Comparison of ENCODE assay signal across 6 cellular contexts in the genomic region with DNA sequence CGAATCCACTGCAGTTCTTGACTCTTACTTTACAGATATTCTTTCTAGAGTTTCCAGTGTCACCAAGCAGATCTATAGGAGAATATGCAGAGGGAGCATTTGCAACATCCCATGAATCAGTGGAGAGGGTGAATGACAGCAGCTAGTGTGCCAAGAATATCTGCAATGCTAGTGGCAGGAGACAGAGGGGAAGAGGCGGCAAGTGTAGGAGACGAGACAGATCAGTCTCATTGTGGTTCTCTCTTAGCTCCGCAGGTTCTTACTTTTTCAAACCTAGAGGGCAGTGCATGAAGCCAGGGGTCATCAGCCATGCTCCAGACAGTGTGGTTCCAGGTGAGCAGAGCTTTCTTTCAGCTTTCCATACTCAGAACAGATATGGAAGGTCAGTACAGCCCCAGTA. TPM values are rescaled to one million over a fixed set of nuclear protein-coding genes. Genes with fewer than 3 reads are reported as not detected.
DNase-seq lines count a peak whose midpoint lies in the region; ATAC-seq and TF ChIP-seq lines count a peak whose summit lies in the region.

No MANE protein-coding gene starts in this region.

- no peaks in the 10 kb centered on the region for H4K20me1 ChIP-seq in MM.1S (ENCODE audit: insufficient read depth, low read length)

- H3K9me2 ChIP-seq in MM.1S (replicated peaks; ENCODE audit: insufficient read depth, low read length), result no peaks in the 10 kb centered on the region

- H3K27me3 ChIP-seq in MM.1S (replicated peaks; ENCODE audit: insufficient read depth, low read length) (no peaks in the 10 kb centered on the region), dorsolateral prefrontal cortex (no peaks in the 10 kb centered on the region)

- H3K79me2 ChIP-seq in MM.1S (ENCODE audit: low read length), result 0 out of 2 replicates have a peak, but pooled peaks cover 5% of the 10 kb centered on the region

- H3F3A ChIP-seq in MM.1S (ENCODE audit: insufficient read depth, low read length), result no peaks in the 10 kb centered on the region

- peak overlapping the region; percentile 85 for H3K4me2 ChIP-seq in MM.1S (ENCODE audit: low read depth, low read length)

- intact Hi-C loops in dorsolateral prefrontal cortex (cut with DNase I), result loop anchor here (1.0 to 5.0 kb wide), 4 partner anchors 20 to 47 kb away; partner anchors contain the start of genes RPL14 (in 2 of the 2) and ZNF621 (in 2 of the 2)

- H3K27ac ChIP-seq in MM.1S (ENCODE audit: low read length) (no peak overlapping the region), dorsolateral prefrontal cortex (peak overlapping the region in 19 of 59 donors; percentile 13 to 94 (median 81))

- TF ChIP-seq CTCF in MM.1S (IDR thresholded peaks at IDR 0.05; ENCODE audit: low read length) (no peak), dorsolateral prefrontal cortex (IDR thresholded peaks at IDR 0.05 in 54 of 56, conservative IDR thresholded peaks at IDR 0.05 in 2 of 56; ENCODE audit: low read depth in 1 of 56, partially characterized antibody in 56 of 56) (peak in 1 of 56 donors; percentile 3)

- peak overlapping the region; percentile 99 for H2AFZ ChIP-seq in MM.1S (ENCODE audit: low read length)

- no peaks in the 10 kb centered on the region for H3K36me3 ChIP-seq in MM.1S (replicated peaks; ENCODE audit: insufficient read depth, low read length)

- H3K4me3 ChIP-seq in MM.1S (ENCODE audit: low read length) (peak overlapping the region; percentile 84), dorsolateral prefrontal cortex (peak overlapping the region; percentile 60 to 98 (median 87))

- H3K9ac ChIP-seq in MM.1S (ENCODE audit: low read length), result peak overlapping the region; percentile 85

- H3K9me3 ChIP-seq in MM.1S (replicated peaks; ENCODE audit: insufficient read depth, low read length), result no peaks in the 10 kb centered on the region

- no peak for DNase-seq in MM.1S
- no peak for DNase-seq in dorsolateral prefrontal cortex
- peak; percentile 69 for DNase-seq in putamen (ENCODE audit: low spot score)
- DNase-seq in HPDE6-E6E7 (ENCODE audit: extremely low spot score), result no peak
- DNase-seq in stimulated activated CD4-positive, alpha-beta T cell treated with anti-CD3 and anti-CD28 coated beads, Interleukin-2, amount 100 ng/mL, for 24 hours, result no peak

- no peaks in the 10 kb centered on the region for H3K4me1 ChIP-seq in MM.1S (ENCODE audit: low read length)

- no peak for ATAC-seq in HG02885 (IDR thresholded peaks at IDR 0.05; ENCODE audit: poor library complexity, unreplicated experiment)

RNA-seq across cellular contexts. Expression of gene ZNF619, which starts 0.7 kb away (rescaled TPM):
- 10 to 100 TPM in 17 of 120 experiments, 1 to 10 TPM in 103; 3.6 to 15.9 (median 7.6) TPM for total RNA-seq in dorsolateral prefrontal cortex

RNA-seq across cellular contexts. Expression of gene RPL14, which starts 20.5 kb away (rescaled TPM):
- total RNA-seq in dorsolateral prefrontal cortex, result 1,000 to 10,000 TPM in 1 of 120 experiments, 100 to 1,000 TPM in 119; 420 to 1,036 (median 621) TPM

RNA-seq across cellular contexts. Expression of gene ZNF620, which starts 28.2 kb away (rescaled TPM):
- 10 to 100 TPM in 2 of 120 experiments, 1 to 10 TPM in 118; 3.7 to 10.7 (median 7.0) TPM for total RNA-seq in dorsolateral prefrontal cortex

RNA-seq across cellular contexts. Expression of gene ZNF621, which starts 47.1 kb away (rescaled TPM):
- 10 to 100 TPM; 15.7 to 46.1 (median 28.3) TPM for total RNA-seq in dorsolateral prefrontal cortex
